Comparison of ENCODE assay signal across 1 cellular context in genomic region chr19:55525289-55526101, GRCh38.
TF ChIP-seq lines count a peak whose summit lies in the region.

No MANE protein-coding gene starts in this region.

TF ChIP-seq in HEK293, 187 proteins besides CTCF, POLR2A, EP300 and RAD21 (continued from another document):
- TF ChIP-seq KLF7 (tag by site-specific recombination; IDR thresholded peaks at IDR 0.05; ENCODE audit: borderline replicate concordance) (no peak), ZNF202 (tag by site-specific recombination; IDR thresholded peaks at IDR 0.05; ENCODE audit: borderline replicate concordance) (no peak), ZFP37 (tag by site-specific recombination; IDR thresholded peaks at IDR 0.05) (no peak), HOXD13 (CRISPR knock-in tag; IDR thresholded peaks at IDR 0.05; ENCODE audit: borderline replicate concordance) (no peak), FEZF1 (tag by site-specific recombination; IDR thresholded peaks at IDR 0.05) (no peak), ZBTB48 (tag by site-specific recombination; IDR thresholded peaks at IDR 0.05) (no peak), ZNF324 (tag by site-specific recombination; IDR thresholded peaks at IDR 0.05) (no peak), MYNN (tag by site-specific recombination; IDR thresholded peaks at IDR 0.05; ENCODE audit: borderline replicate concordance) (no peak), SP3 (tag by site-specific recombination; IDR thresholded peaks at IDR 0.05) (no peak), ZNF830 (tag by site-specific recombination; IDR thresholded peaks at IDR 0.05; ENCODE audit: low read depth) (no peak), EGR2 (tag by site-specific recombination; IDR thresholded peaks at IDR 0.05; ENCODE audit: low read depth) (peak; percentile 56), ZFHX2 (tag by site-specific recombination; conservative IDR thresholded peaks at IDR 0.05) (peak; percentile 73), ZNF404 (tag by site-specific recombination; IDR thresholded peaks at IDR 0.05) (no peak)
- TF ChIP-seq, protein P1, sequence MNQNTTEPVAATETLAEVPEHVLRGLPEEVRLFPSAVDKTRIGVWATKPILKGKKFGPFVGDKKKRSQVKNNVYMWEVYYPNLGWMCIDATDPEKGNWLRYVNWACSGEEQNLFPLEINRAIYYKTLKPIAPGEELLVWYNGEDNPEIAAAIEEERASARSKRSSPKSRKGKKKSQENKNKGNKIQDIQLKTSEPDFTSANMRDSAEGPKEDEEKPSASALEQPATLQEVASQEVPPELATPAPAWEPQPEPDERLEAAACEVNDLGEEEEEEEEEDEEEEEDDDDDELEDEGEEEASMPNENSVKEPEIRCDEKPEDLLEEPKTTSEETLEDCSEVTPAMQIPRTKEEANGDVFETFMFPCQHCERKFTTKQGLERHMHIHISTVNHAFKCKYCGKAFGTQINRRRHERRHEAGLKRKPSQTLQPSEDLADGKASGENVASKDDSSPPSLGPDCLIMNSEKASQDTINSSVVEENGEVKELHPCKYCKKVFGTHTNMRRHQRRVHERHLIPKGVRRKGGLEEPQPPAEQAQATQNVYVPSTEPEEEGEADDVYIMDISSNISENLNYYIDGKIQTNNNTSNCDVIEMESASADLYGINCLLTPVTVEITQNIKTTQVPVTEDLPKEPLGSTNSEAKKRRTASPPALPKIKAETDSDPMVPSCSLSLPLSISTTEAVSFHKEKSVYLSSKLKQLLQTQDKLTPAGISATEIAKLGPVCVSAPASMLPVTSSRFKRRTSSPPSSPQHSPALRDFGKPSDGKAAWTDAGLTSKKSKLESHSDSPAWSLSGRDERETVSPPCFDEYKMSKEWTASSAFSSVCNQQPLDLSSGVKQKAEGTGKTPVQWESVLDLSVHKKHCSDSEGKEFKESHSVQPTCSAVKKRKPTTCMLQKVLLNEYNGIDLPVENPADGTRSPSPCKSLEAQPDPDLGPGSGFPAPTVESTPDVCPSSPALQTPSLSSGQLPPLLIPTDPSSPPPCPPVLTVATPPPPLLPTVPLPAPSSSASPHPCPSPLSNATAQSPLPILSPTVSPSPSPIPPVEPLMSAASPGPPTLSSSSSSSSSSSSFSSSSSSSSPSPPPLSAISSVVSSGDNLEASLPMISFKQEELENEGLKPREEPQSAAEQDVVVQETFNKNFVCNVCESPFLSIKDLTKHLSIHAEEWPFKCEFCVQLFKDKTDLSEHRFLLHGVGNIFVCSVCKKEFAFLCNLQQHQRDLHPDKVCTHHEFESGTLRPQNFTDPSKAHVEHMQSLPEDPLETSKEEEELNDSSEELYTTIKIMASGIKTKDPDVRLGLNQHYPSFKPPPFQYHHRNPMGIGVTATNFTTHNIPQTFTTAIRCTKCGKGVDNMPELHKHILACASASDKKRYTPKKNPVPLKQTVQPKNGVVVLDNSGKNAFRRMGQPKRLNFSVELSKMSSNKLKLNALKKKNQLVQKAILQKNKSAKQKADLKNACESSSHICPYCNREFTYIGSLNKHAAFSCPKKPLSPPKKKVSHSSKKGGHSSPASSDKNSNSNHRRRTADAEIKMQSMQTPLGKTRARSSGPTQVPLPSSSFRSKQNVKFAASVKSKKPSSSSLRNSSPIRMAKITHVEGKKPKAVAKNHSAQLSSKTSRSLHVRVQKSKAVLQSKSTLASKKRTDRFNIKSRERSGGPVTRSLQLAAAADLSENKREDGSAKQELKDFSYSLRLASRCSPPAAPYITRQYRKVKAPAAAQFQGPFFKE (tag by site-specific recombination; IDR thresholded peaks at IDR 0.05; ENCODE audit: borderline replicate concordance) = no peak
- TF ChIP-seq, protein P2, sequence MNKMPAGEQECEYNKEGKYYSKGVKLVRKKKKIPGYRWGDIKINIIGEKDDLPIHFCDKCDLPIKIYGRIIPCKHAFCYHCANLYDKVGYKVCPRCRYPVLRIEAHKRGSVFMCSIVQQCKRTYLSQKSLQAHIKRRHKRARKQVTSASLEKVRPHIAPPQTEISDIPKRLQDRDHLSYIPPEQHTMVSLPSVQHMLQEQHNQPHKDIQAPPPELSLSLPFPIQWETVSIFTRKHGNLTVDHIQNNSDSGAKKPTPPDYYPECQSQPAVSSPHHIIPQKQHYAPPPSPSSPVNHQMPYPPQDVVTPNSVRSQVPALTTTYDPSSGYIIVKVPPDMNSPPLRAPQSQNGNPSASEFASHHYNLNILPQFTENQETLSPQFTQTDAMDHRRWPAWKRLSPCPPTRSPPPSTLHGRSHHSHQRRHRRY (tag by site-specific recombination; IDR thresholded peaks at IDR 0.05) = no peak
- TF ChIP-seq, protein P3, sequence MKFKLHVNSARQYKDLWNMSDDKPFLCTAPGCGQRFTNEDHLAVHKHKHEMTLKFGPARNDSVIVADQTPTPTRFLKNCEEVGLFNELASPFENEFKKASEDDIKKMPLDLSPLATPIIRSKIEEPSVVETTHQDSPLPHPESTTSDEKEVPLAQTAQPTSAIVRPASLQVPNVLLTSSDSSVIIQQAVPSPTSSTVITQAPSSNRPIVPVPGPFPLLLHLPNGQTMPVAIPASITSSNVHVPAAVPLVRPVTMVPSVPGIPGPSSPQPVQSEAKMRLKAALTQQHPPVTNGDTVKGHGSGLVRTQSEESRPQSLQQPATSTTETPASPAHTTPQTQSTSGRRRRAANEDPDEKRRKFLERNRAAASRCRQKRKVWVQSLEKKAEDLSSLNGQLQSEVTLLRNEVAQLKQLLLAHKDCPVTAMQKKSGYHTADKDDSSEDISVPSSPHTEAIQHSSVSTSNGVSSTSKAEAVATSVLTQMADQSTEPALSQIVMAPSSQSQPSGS (tag by site-specific recombination; IDR thresholded peaks at IDR 0.05; ENCODE audit: low read depth) = no peak
